In genomic region chr1:2480986-2481364, GRCh38 we compare ENCODE assay signal across 16 cellular contexts. TPM values are rescaled to one million over a fixed set of nuclear protein-coding genes. Genes with fewer than 3 reads are reported as not detected.
A peak's percentile ranks its signal among the peaks of the same experiment; 100 is the strongest.
DNase-seq lines count a peak whose midpoint lies in the region; ATAC-seq and TF ChIP-seq lines count a peak whose summit lies in the region.
"Had no signal": no experiment of that assay in that cellular context is flagged by ENCODE, and none has a peak within 500 bp of the region (broad histone marks: within the 10 kb centered on the region; RNA-seq: fewer than 3 reads in every experiment).

No MANE protein-coding gene starts in this region.

- ATAC-seq in left lobe of liver, result no peak
- ATAC-seq: activated naive CD4-positive, alpha-beta T cell treated with anti-CD3 and anti-CD28 coated beads, Interleukin-2, amount 50 U/mL, for 72 hours; Right ventricle myocardium inferior; T-helper 17 cell had no signal

- H3K36me3 Mint-ChIP-seq in activated CD4-positive, alpha-beta memory T cell treated with anti-CD3 and anti-CD28 coated beads, Interleukin-2, amount 10 ng/mL, durations not matched to agents 7 days and 5 days (ENCODE audit: low read depth), result no peaks in the 10 kb centered on the region
- no peaks in the 10 kb centered on the region for H3K36me3 Mint-ChIP-seq in activated CD4-positive, alpha-beta memory T cell treated with anti-CD3 and anti-CD28 coated beads for 36 hours
- H3K36me3 Mint-ChIP-seq: activated naive CD4-positive, alpha-beta T cell treated with anti-CD3 and anti-CD28 coated beads, Interleukin-2, amount 50 U/mL, for 72 hours had no signal

- WGBS in esophagus, 2 donors, result 58 to 71% methylated on average over 12 of the region's 12 CpGs

- POLR2A ChIA-PET in activated CD4-positive, alpha-beta memory T cell treated with anti-CD3 and anti-CD28 coated beads, Interleukin-2, amount 10 ng/mL, durations not matched to agents 7 days and 5 days (lab: Charles Lee), result interaction anchor here (1.0 kb wide), 1 partner anchor 65 kb away, joined by 3 read pairs; no protein-coding TSS in a partner anchor
- POLR2A ChIA-PET in activated CD4-positive, alpha-beta memory T cell treated with anti-CD3 and anti-CD28 coated beads for 36 hours (lab: Charles Lee), result interaction anchor here (1.8 kb wide), 1 partner anchor 11 kb away, joined by 4 read pairs; no protein-coding TSS in a partner anchor

- H3K9me3 ChIP-seq in esophagus (ENCODE audit: control insufficient read depth in 2 of 2, insufficient read depth in 1 of 2, low read depth in 1 of 2, low read length in 1 of 2), result peaks cover 0 to 2% of the 10 kb centered on the region in 2 donors

- H3K4me3 Mint-ChIP-seq in activated CD4-positive, alpha-beta memory T cell treated with anti-CD3 and anti-CD28 coated beads, Interleukin-2, amount 10 ng/mL, durations not matched to agents 7 days and 5 days, result no peak overlapping the region
- no peak overlapping the region for H3K4me3 Mint-ChIP-seq in activated CD4-positive, alpha-beta memory T cell treated with anti-CD3 and anti-CD28 coated beads for 36 hours
- H3K4me3 Mint-ChIP-seq: T-helper 17 cell had no signal

- no peaks in the 10 kb centered on the region for H3K27me3 ChIP-seq in esophagus (ENCODE audit: control insufficient read depth in 1 of 2, insufficient read depth in 2 of 2, low read length in 2 of 2)
- H3K27me3 ChIP-seq: brain microvascular endothelial cell had no signal

- no peaks in the 10 kb centered on the region for H3K9me3 Mint-ChIP-seq in activated CD4-positive, alpha-beta memory T cell treated with anti-CD3 and anti-CD28 coated beads, Interleukin-2, amount 10 ng/mL, durations not matched to agents 7 days and 5 days
- no peaks in the 10 kb centered on the region for H3K9me3 Mint-ChIP-seq in activated CD4-positive, alpha-beta memory T cell treated with anti-CD3 and anti-CD28 coated beads for 36 hours
- H3K9me3 Mint-ChIP-seq: activated naive CD4-positive, alpha-beta T cell treated with anti-CD3 and anti-CD28 coated beads, Interleukin-2, amount 50 U/mL, for 72 hours had no signal

- intact Hi-C loops in activated CD4-positive, alpha-beta memory T cell treated with anti-CD3 and anti-CD28 coated beads for 36 hours (cut with micrococcal nuclease), result no loop called here

- H3K27ac ChIP-seq in esophagus (ENCODE audit: low read depth in 2 of 2, low read length in 1 of 2) (peak overlapping the region; percentile 7 to 27), temporal lobe (ENCODE audit: low read depth, low read length) (peak overlapping the region; percentile 69)
- H3K27ac ChIP-seq: brain microvascular endothelial cell had no signal

- H3K4me3 ChIP-seq in esophagus (ENCODE audit: low read depth in 1 of 2, low read length in 2 of 2), result no peak overlapping the region

- no peaks in the 10 kb centered on the region for H3K4me1 Mint-ChIP-seq in activated CD4-positive, alpha-beta memory T cell treated with anti-CD3 and anti-CD28 coated beads, Interleukin-2, amount 10 ng/mL, durations not matched to agents 7 days and 5 days
- H3K4me1 Mint-ChIP-seq in activated CD4-positive, alpha-beta memory T cell treated with anti-CD3 and anti-CD28 coated beads for 36 hours (ENCODE audit: low read depth), result no peaks in the 10 kb centered on the region

- TF ChIP-seq CTCF in GM10266 (IDR thresholded peaks at IDR 0.05; ENCODE audit: control insufficient read depth, insufficient read depth, low read depth, missing control alignments), result no peak

- H3K36me3 ChIP-seq in esophagus (ENCODE audit: control insufficient read depth in 2 of 2, insufficient read depth in 2 of 2, low read length in 1 of 2), result peaks cover 0 to 7% of the 10 kb centered on the region in 2 donors
- H3K36me3 ChIP-seq: brain microvascular endothelial cell had no signal

- H3K4me1 ChIP-seq in esophagus (ENCODE audit: control insufficient read depth in 2 of 2, insufficient read depth in 2 of 2, low read length in 1 of 2), result peaks cover 0 to 23% of the 10 kb centered on the region in 2 donors

- CTCF ChIA-PET in activated CD4-positive, alpha-beta memory T cell treated with anti-CD3 and anti-CD28 coated beads, Interleukin-2, amount 10 ng/mL, durations not matched to agents 7 days and 5 days (lab: Charles Lee), result no interaction called here
- CTCF ChIA-PET in activated CD4-positive, alpha-beta memory T cell treated with anti-CD3 and anti-CD28 coated beads for 36 hours (lab: Charles Lee), result interaction anchor here (0.6 kb wide), 1 partner anchor 574 kb away, joined by 3 read pairs; no protein-coding TSS in a partner anchor

- no peak for DNase-seq in activated CD4-positive, alpha-beta memory T cell treated with anti-CD3 and anti-CD28 coated beads, Interleukin-2, amount 10 ng/mL, durations not matched to agents 7 days and 5 days
- DNase-seq in activated CD4-positive, alpha-beta memory T cell treated with anti-CD3 and anti-CD28 coated beads for 36 hours, result no peak
- DNase-seq in NCI-H446 treated with DMSO at 0.1 percent for 48 hours (lab: John Stamatoyannopoulos, UW) (peak; percentile 34), GM10266 (ENCODE audit: extremely low spot score) (no peak), NCI-H128 (lab: John Stamatoyannopoulos, UW; ENCODE audit: unreplicated experiment) (no peak), left lobe of liver (ENCODE audit: low spot score) (no peak)
- DNase-seq: activated CD4-positive, alpha-beta T cell treated with anti-CD3 and anti-CD28 coated beads for 48 hours; brain microvascular endothelial cell; NCI-H1436; T-helper 17 cell had no signal

- no peaks in the 10 kb centered on the region for H3K27me3 Mint-ChIP-seq in activated CD4-positive, alpha-beta memory T cell treated with anti-CD3 and anti-CD28 coated beads, Interleukin-2, amount 10 ng/mL, durations not matched to agents 7 days and 5 days
- no peaks in the 10 kb centered on the region for H3K27me3 Mint-ChIP-seq in activated CD4-positive, alpha-beta memory T cell treated with anti-CD3 and anti-CD28 coated beads for 36 hours
- H3K27me3 Mint-ChIP-seq: T-helper 17 cell had no signal

- H3K27ac Mint-ChIP-seq in activated CD4-positive, alpha-beta memory T cell treated with anti-CD3 and anti-CD28 coated beads, Interleukin-2, amount 10 ng/mL, durations not matched to agents 7 days and 5 days, result peak overlapping the region; percentile 16
- H3K27ac Mint-ChIP-seq in activated CD4-positive, alpha-beta memory T cell treated with anti-CD3 and anti-CD28 coated beads for 36 hours, result no peak overlapping the region
- H3K27ac Mint-ChIP-seq: activated naive CD4-positive, alpha-beta T cell treated with anti-CD3 and anti-CD28 coated beads, Interleukin-2, amount 50 U/mL, for 72 hours; T-helper 17 cell had no signal

RNA-seq across cellular contexts. Expression of gene PLCH2, which starts 4.9 kb away (rescaled TPM):
- 10 to 100 TPM; 32.7 to 33.8 TPM for total RNA-seq in activated CD4-positive, alpha-beta memory T cell treated with anti-CD3 and anti-CD28 coated beads, Interleukin-2, amount 10 ng/mL, durations not matched to agents 7 days and 5 days
- total RNA-seq in activated CD4-positive, alpha-beta memory T cell treated with anti-CD3 and anti-CD28 coated beads for 36 hours, result 10 to 100 TPM in 1 of 2 experiments, 1 to 10 TPM in 1; 8.9 to 10.3 TPM
- 10 to 100 TPM; 19.2 to 88.7 TPM for polyA plus RNA-seq in esophagus
- 9.1 TPM for total RNA-seq in temporal lobe
- 3.4 TPM for total RNA-seq in left lobe of liver

RNA-seq across cellular contexts. Expression of gene PANK4, which starts 45.4 kb away (rescaled TPM):
- 10 to 100 TPM; 71.7 to 72.6 TPM for total RNA-seq in activated CD4-positive, alpha-beta memory T cell treated with anti-CD3 and anti-CD28 coated beads, Interleukin-2, amount 10 ng/mL, durations not matched to agents 7 days and 5 days
- total RNA-seq in activated CD4-positive, alpha-beta memory T cell treated with anti-CD3 and anti-CD28 coated beads for 36 hours, result 10 to 100 TPM; 42.6 to 45.1 TPM
- polyA plus RNA-seq in esophagus, result 10 to 100 TPM; 10.1 to 15.4 TPM
- total RNA-seq in temporal lobe, result 25.3 TPM
- total RNA-seq in left lobe of liver, result 15.4 TPM

RNA-seq across cellular contexts. Expression of gene HES5, which starts 49.1 kb away (rescaled TPM):
- total RNA-seq in activated CD4-positive, alpha-beta memory T cell treated with anti-CD3 and anti-CD28 coated beads, Interleukin-2, amount 10 ng/mL, durations not matched to agents 7 days and 5 days, result not detected
- under 1 TPM in 1 of 2 experiments, not detected in 1; 0.17 TPM for total RNA-seq in activated CD4-positive, alpha-beta memory T cell treated with anti-CD3 and anti-CD28 coated beads for 36 hours
- polyA plus RNA-seq in esophagus, result 1 to 10 TPM in 1 of 2 donors, under 1 TPM in 1; 0.71 to 1.5 TPM
- total RNA-seq in temporal lobe (13.3 TPM), left lobe of liver (0.28 TPM)
- total RNA-seq: T-helper 17 cell had no signal
- polyA plus RNA-seq: AG04450, H1 had no signal

Comparison
In these comparisons a context has a peak if more than half of its experiments do, and no peak if none do; other contexts are left out.
1. RNA of gene HES5, which starts 49.1 kb away (total RNA-seq): 13.3 TPM in temporal lobe (single experiment); 0.28 TPM in left lobe of liver (single experiment), 0.17 TPM in activated CD4-positive, alpha-beta memory T cell treated with anti-CD3 and anti-CD28 coated beads for 36 hours and not detected in activated CD4-positive, alpha-beta memory T cell treated with anti-CD3 and anti-CD28 coated beads, Interleukin-2, amount 10 ng/mL, durations not matched to agents 7 days and 5 days; every median in the first group is over 10 times any median in the second.